Comparison of ENCODE assay signal across 17 cellular contexts in the genomic region with DNA sequence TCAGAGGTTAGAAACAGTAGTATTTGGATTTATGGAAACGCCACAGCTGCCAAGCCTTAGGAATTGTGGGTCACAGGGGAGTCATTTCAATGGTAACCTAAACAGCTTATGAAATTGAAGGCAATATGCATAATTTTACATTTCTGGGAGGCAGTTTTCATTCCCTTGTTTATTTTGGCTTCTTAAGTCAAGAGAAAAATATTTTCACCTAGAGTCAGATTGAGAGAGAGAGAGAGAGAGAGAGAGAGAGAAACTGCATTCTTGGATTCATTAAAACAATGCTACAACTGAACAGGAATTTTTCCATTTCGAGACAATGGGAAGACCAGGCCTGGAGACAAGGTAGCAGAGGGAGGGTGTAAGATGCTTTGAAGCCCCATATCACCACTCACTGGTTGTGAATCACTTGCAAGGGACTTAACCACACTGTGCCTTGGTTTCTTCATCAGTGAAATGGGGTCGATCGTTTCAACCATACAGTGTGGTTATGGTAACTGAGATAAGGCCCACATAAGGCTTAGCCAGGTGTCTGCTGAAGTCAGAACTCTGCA.
A peak's percentile ranks its signal among the peaks of the same experiment; 100 is the strongest.
DNase-seq lines count a peak whose midpoint lies in the region; ATAC-seq and TF ChIP-seq lines count a peak whose summit lies in the region.
"Had no signal": no experiment of that assay in that cellular context is flagged by ENCODE, and none has a peak within 500 bp of the region (broad histone marks: within the 10 kb centered on the region; RNA-seq: fewer than 3 reads in every experiment).

No MANE protein-coding gene starts in this region.

- H3K9ac ChIP-seq in mesenchymal stem cell (ENCODE audit: low read length): peak overlapping the region; percentile 39

- TF ChIP-seq EP300 in tibial nerve (IDR thresholded peaks at IDR 0.05): no peak

- H3K23ac ChIP-seq in mesenchymal stem cell (ENCODE audit: low read length in 2 of 2): no peak overlapping the region

- H3K27me3 ChIP-seq in left ventricle myocardium inferior (ENCODE audit: low read depth): no peaks in the 10 kb centered on the region
- no peaks in the 10 kb centered on the region for H3K27me3 ChIP-seq in right atrium auricular region
- H3K27me3 ChIP-seq in mesenchymal stem cell (ENCODE audit: control insufficient read depth in 1 of 2, insufficient read depth in 1 of 2, low read length in 2 of 2): peaks cover 0 to 52% of the 10 kb centered on the region in 2 experiments
- H3K27me3 ChIP-seq in tibial nerve: no peaks in the 10 kb centered on the region

- H3K9me3 ChIP-seq in left ventricle myocardium inferior (replicated peaks): no peaks in the 10 kb centered on the region
- no peaks in the 10 kb centered on the region for H3K9me3 ChIP-seq in right atrium auricular region
- no peaks in the 10 kb centered on the region for H3K9me3 ChIP-seq in mesenchymal stem cell (ENCODE audit: control insufficient read depth, low read length)
- no peaks in the 10 kb centered on the region for H3K9me3 ChIP-seq in tibial nerve
- H3K9me3 ChIP-seq: A549, psoas muscle had no signal

- peaks cover 25% of the 10 kb centered on the region for H3K4me1 ChIP-seq in left ventricle myocardium inferior
- H3K4me1 ChIP-seq in right atrium auricular region: peaks cover 0 to 12% of the 10 kb centered on the region in 2 donors
- H3K4me1 ChIP-seq in mesenchymal stem cell (ENCODE audit: control insufficient read depth, insufficient read depth, low read depth, low read length): peaks cover 2% of the 10 kb centered on the region
- peaks cover 0 to 16% (median 3%) of the 10 kb centered on the region in 4 donors for H3K4me1 ChIP-seq in tibial nerve
- H3K4me1 ChIP-seq: A549, psoas muscle had no signal

- ATAC-seq in HG03196 (IDR thresholded peaks at IDR 0.05; ENCODE audit: unreplicated experiment): no peak
- ATAC-seq: A549; effector memory CD8-positive, alpha-beta T cell; PC-3; psoas muscle had no signal

- WGBS in mesenchymal stem cell: 89% methylated on average over 4 of the region's 4 CpGs
- whole genome bisulfite sequencing in tibial nerve, 2 donors: 74 to 77% methylated on average over 4 of the region's 4 CpGs

- no peaks in the 10 kb centered on the region for H3K79me1 ChIP-seq in mesenchymal stem cell (replicated peaks; ENCODE audit: low read length, poor library complexity, severe bottlenecking)

- no peaks in the 10 kb centered on the region for H3K36me3 ChIP-seq in left ventricle myocardium inferior
- no peaks in the 10 kb centered on the region for H3K36me3 ChIP-seq in right atrium auricular region
- no peaks in the 10 kb centered on the region for H3K36me3 ChIP-seq in mesenchymal stem cell (ENCODE audit: control insufficient read depth in 1 of 2, insufficient read depth in 2 of 2, low read depth in 1 of 2, low read length in 2 of 2)
- no peaks in the 10 kb centered on the region for H3K36me3 ChIP-seq in tibial nerve

- H2BK15ac ChIP-seq in mesenchymal stem cell (ENCODE audit: low read depth, poor library complexity, severe bottlenecking): no peak overlapping the region

- DNase-seq in left ventricle myocardium inferior (no peak), right atrium auricular region (ENCODE audit: low spot score) (no peak), cardiac fibroblast (ENCODE audit: low read depth in 2 of 2) (peak; percentile 60 to 88), mesenchymal stem cell (no peak), GM10266 (ENCODE audit: extremely low spot score) (no peak), putamen (ENCODE audit: low spot score) (no peak), tibial nerve (ENCODE audit: low spot score in 2 of 2) (no peak)
- DNase-seq: activated B cell treated with CpG ODN at 0.5 μM for 24 hours; COR-L47; effector memory CD8-positive, alpha-beta T cell; Kasumi-1; NCI-H2029; NCI-H524; PC-3; psoas muscle had no signal

- H3K27ac ChIP-seq in left ventricle myocardium inferior (replicated peaks) (peak overlapping the region; percentile 67), right atrium auricular region (no peak overlapping the region), mesenchymal stem cell (ENCODE audit: low read length, poor library complexity, severe bottlenecking) (no peak overlapping the region), tibial nerve (no peak overlapping the region)
- H3K27ac ChIP-seq: A549, psoas muscle had no signal

- H3K4me3 ChIP-seq in left ventricle myocardium inferior: peak overlapping the region; percentile 7
- H3K4me3 ChIP-seq in right atrium auricular region: no peak overlapping the region
- no peak overlapping the region for H3K4me3 ChIP-seq in cardiac fibroblast (replicated peaks in 1 of 2; ENCODE audit: low read depth in 2 of 2, low read length in 2 of 2)
- H3K4me3 ChIP-seq in mesenchymal stem cell (ENCODE audit: insufficient read depth in 1 of 2, low read depth in 1 of 2, low read length in 2 of 2): no peak overlapping the region
- no peak overlapping the region for H3K4me3 ChIP-seq in tibial nerve
- H3K4me3 ChIP-seq: A549, psoas muscle had no signal

- no peak overlapping the region for H3K18ac ChIP-seq in mesenchymal stem cell (ENCODE audit: low read depth in 1 of 2, low read length in 2 of 2)

- no peak overlapping the region for H4K91ac ChIP-seq in mesenchymal stem cell (ENCODE audit: low read length)

- no peak overlapping the region for H2AK5ac ChIP-seq in mesenchymal stem cell (ENCODE audit: low read length, severe bottlenecking)

- TF ChIP-seq CTCF in left ventricle myocardium inferior (IDR thresholded peaks at IDR 0.05; ENCODE audit: borderline replicate concordance): no peak
- no peak for TF ChIP-seq CTCF in right atrium auricular region (IDR thresholded peaks at IDR 0.05)
- TF ChIP-seq CTCF in cardiac fibroblast (IDR thresholded peaks at IDR 0.05; ENCODE audit: low read depth, low read length): no peak
- no peak for TF ChIP-seq CTCF in GM10266 (IDR thresholded peaks at IDR 0.05; ENCODE audit: control insufficient read depth, insufficient read depth, low read depth, missing control alignments)
- TF ChIP-seq CTCF in tibial nerve (IDR thresholded peaks at IDR 0.05): no peak

- no peak overlapping the region for H2BK120ac ChIP-seq in mesenchymal stem cell (ENCODE audit: low read depth, low read length)

- no peak overlapping the region for H4K8ac ChIP-seq in mesenchymal stem cell (ENCODE audit: low read length)

- no peak overlapping the region for H3K14ac ChIP-seq in mesenchymal stem cell (ENCODE audit: low read length in 2 of 2)

- H2BK12ac ChIP-seq in mesenchymal stem cell (ENCODE audit: low read length in 2 of 2): no peak overlapping the region

- H3K4me2 ChIP-seq in mesenchymal stem cell (ENCODE audit: low read length, poor library complexity, severe bottlenecking): no peak overlapping the region
- H3K4me2 ChIP-seq: A549 had no signal

- intact Hi-C loops in left ventricle myocardium inferior (cut with micrococcal nuclease): no loop called here

- H2BK5ac ChIP-seq in mesenchymal stem cell (ENCODE audit: low read depth, low read length, poor library complexity, severe bottlenecking): no peak overlapping the region

- no peak for TF ChIP-seq POLR2A in tibial nerve (IDR thresholded peaks at IDR 0.05)

- no peak overlapping the region for H3K4ac ChIP-seq in mesenchymal stem cell (ENCODE audit: low read depth in 1 of 2, low read length in 2 of 2)

- H2AFZ ChIP-seq in mesenchymal stem cell (ENCODE audit: low read depth, low read length): no peak overlapping the region

Comparison
In these comparisons a context has a peak if more than half of its experiments do, and no peak if none do; other contexts are left out.
1. DNase-seq: peak in cardiac fibroblast (2 of 2); none in left ventricle myocardium inferior (single experiment), right atrium auricular region (single experiment), mesenchymal stem cell (single experiment), GM10266 (single experiment), putamen (single experiment) and tibial nerve (0 of 2).